ENCODE assay signal across 1 cellular context in genomic region chr7:150378115-150378852, GRCh38.
TF ChIP-seq lines count a peak whose summit lies in the region.

No MANE protein-coding gene starts in this region.

TF ChIP-seq in liver, 16 proteins besides CTCF, POLR2A, EP300 and RAD21 (continued from another document):
- peak; percentile 44 for TF ChIP-seq ZBTB33 (IDR thresholded peaks at IDR 0.05)
- TF ChIP-seq ATF3 (IDR thresholded peaks at IDR 0.05), result no peak
- TF ChIP-seq YY1 (IDR thresholded peaks at IDR 0.05), result peak; percentile 59
- no peak for TF ChIP-seq FOXA1 (IDR thresholded peaks at IDR 0.05)
- TF ChIP-seq RXRA (IDR thresholded peaks at IDR 0.05), result peak in 1 of 2 donors; percentile 34
- TF ChIP-seq SP1 (IDR thresholded peaks at IDR 0.05), result peak; percentile 57
- no peak for TF ChIP-seq GABPA (IDR thresholded peaks at IDR 0.05 in 1 of 2, conservative IDR thresholded peaks at IDR 0.05 in 1 of 2)
- no peak for TF ChIP-seq HNF4G (IDR thresholded peaks at IDR 0.05)
